8 cellular contexts compared by ENCODE assay signal in genomic region chr9:107487521-107488399, GRCh38. TPM values are rescaled to one million over a fixed set of nuclear protein-coding genes. Genes with fewer than 3 reads are reported as not detected.
A peak's percentile ranks its signal among the peaks of the same experiment; 100 is the strongest.
DNase-seq lines count a peak whose midpoint lies in the region; ATAC-seq and TF ChIP-seq lines count a peak whose summit lies in the region.

No MANE protein-coding gene starts in this region.

- H3K4me1 Mint-ChIP-seq in activated naive CD8-positive, alpha-beta T cell treated with anti-CD3 and anti-CD28 coated beads, Interleukin-2, amount 10 ng/mL, durations not matched to agents 7 days and 5 days = peaks cover 6% of the 10 kb centered on the region

- H3K79me2 ChIP-seq in hepatocyte = peaks cover 46% of the 10 kb centered on the region

- no peak overlapping the region for H2AFZ ChIP-seq in hepatocyte

- no peak overlapping the region for H3K27ac Mint-ChIP-seq in activated naive CD8-positive, alpha-beta T cell treated with anti-CD3 and anti-CD28 coated beads, Interleukin-2, amount 10 ng/mL, durations not matched to agents 7 days and 5 days

- H3K4me3 Mint-ChIP-seq in activated naive CD8-positive, alpha-beta T cell treated with anti-CD3 and anti-CD28 coated beads, Interleukin-2, amount 10 ng/mL, durations not matched to agents 7 days and 5 days = no peak overlapping the region

- H3K9me3 ChIP-seq in hepatocyte (ENCODE audit: low read depth) = no peaks in the 10 kb centered on the region

- no peaks in the 10 kb centered on the region for H3K36me3 ChIP-seq in hepatocyte (replicated peaks; ENCODE audit: insufficient read depth, low read depth)

- H3K9me2 ChIP-seq in hepatocyte (replicated peaks; ENCODE audit: insufficient read depth) = no peaks in the 10 kb centered on the region

- H3K4me3 ChIP-seq in hepatocyte = peak overlapping the region; percentile 91

- H3K27ac ChIP-seq in 22Rv1 (peak overlapping the region; percentile 91; the same call in 1 of the 2 replicates), hepatocyte (peak overlapping the region; percentile 83)

- POLR2A ChIA-PET in activated naive CD8-positive, alpha-beta T cell treated with anti-CD3 and anti-CD28 coated beads, Interleukin-2, amount 10 ng/mL, durations not matched to agents 7 days and 5 days (lab: Charles Lee) = no interaction called here

- no peaks in the 10 kb centered on the region for H3K36me3 Mint-ChIP-seq in activated naive CD8-positive, alpha-beta T cell treated with anti-CD3 and anti-CD28 coated beads, Interleukin-2, amount 10 ng/mL, durations not matched to agents 7 days and 5 days

- no peaks in the 10 kb centered on the region for H3K9me3 Mint-ChIP-seq in activated naive CD8-positive, alpha-beta T cell treated with anti-CD3 and anti-CD28 coated beads, Interleukin-2, amount 10 ng/mL, durations not matched to agents 7 days and 5 days

- DNase-seq in GM20000 (ENCODE audit: low spot score) (peak; percentile 52), hepatocyte (ENCODE audit: low spot score) (peak; percentile 85), sciatic nerve (ENCODE audit: low spot score) (peak; percentile 70), GOT3 (lab: John Stamatoyannopoulos, UW) (no peak)
- DNase-seq in activated naive CD8-positive, alpha-beta T cell treated with anti-CD3 and anti-CD28 coated beads, Interleukin-2, amount 10 ng/mL, durations not matched to agents 7 days and 5 days = peak; percentile 41

- peaks cover 25% of the 10 kb centered on the region for H4K20me1 ChIP-seq in hepatocyte (ENCODE audit: insufficient read depth, poor library complexity, severe bottlenecking)

- peak overlapping the region; percentile 78 for H3K4me2 ChIP-seq in hepatocyte

- WGBS in hepatocyte (ENCODE audit: low lambda C conversion rate, missing lambda C conversion rate) = 6% methylated on average over 91 of the region's 92 CpGs

- ATAC-seq in activated naive CD8-positive, alpha-beta T cell treated with anti-CD3 and anti-CD28 coated beads, Interleukin-2, amount 10 ng/mL, durations not matched to agents 7 days and 5 days (ENCODE audit: low read depth) = no peak
- ATAC-seq in sciatic nerve (peak; percentile 5), GM19395 (IDR thresholded peaks at IDR 0.05; ENCODE audit: unreplicated experiment) (no peak), GM21825 (IDR thresholded peaks at IDR 0.05; ENCODE audit: unreplicated experiment) (no peak)

- intact Hi-C loops in sciatic nerve (cut with DNase I) = loop anchor here (10.0 kb wide), 2 partner anchors 787 to 1277 kb away; no protein-coding TSS in a partner anchor

- H3K4me1 ChIP-seq in hepatocyte (ENCODE audit: insufficient read depth) = peaks cover 27% of the 10 kb centered on the region

- H3K27me3 ChIP-seq in hepatocyte = no peaks in the 10 kb centered on the region

- H3K27me3 Mint-ChIP-seq in activated naive CD8-positive, alpha-beta T cell treated with anti-CD3 and anti-CD28 coated beads, Interleukin-2, amount 10 ng/mL, durations not matched to agents 7 days and 5 days = peaks cover 69% of the 10 kb centered on the region

- TF ChIP-seq CTCF in 22Rv1 (IDR thresholded peaks at IDR 0.05) (no peak), GM20000 (IDR thresholded peaks at IDR 0.05; ENCODE audit: extremely low read depth, missing control alignments) (peak; percentile 16), hepatocyte (IDR thresholded peaks at IDR 0.05; ENCODE audit: poor library complexity) (peak; percentile 68)

RNA-seq across cellular contexts. Expression of gene KLF4, which starts 1.8 kb away (rescaled TPM):
- 1 to 10 TPM in 1 of 2 experiments, under 1 TPM in 1; 0.20 to 1.1 TPM for total RNA-seq in activated naive CD8-positive, alpha-beta T cell treated with anti-CD3 and anti-CD28 coated beads, Interleukin-2, amount 10 ng/mL, durations not matched to agents 7 days and 5 days
- total RNA-seq in hepatocyte (59.8 and 66.8 TPM in 2 replicates), sciatic nerve (63.8 TPM)
- polyA plus RNA-seq in hepatocyte = 35.0 and 41.8 TPM in 2 replicates

Comparison
In these comparisons a context has a peak if more than half of its experiments do, and no peak if none do; other contexts are left out.
1. RNA of gene KLF4, which starts 1.8 kb away (total RNA-seq): 59.8 to 66.8 TPM in hepatocyte and 63.8 TPM in sciatic nerve (single experiment); 0.20 to 1.1 TPM in activated naive CD8-positive, alpha-beta T cell treated with anti-CD3 and anti-CD28 coated beads, Interleukin-2, amount 10 ng/mL, durations not matched to agents 7 days and 5 days; every median in the first group is over 10 times any median in the second.